21 cellular contexts compared by ENCODE assay signal in genomic region chr9:5610491-5610890, GRCh38.
"Had no signal": no experiment of that assay in that cellular context is flagged by ENCODE, and none has a peak within 500 bp of the region (broad histone marks: within the 10 kb centered on the region; RNA-seq: fewer than 3 reads in every experiment).

No MANE protein-coding gene starts in this region.

- FAIRE-seq: astrocyte, endothelial cell of umbilical vein had no signal

- H3K4me1 ChIP-seq: breast epithelium had no signal

- H3K27me3 ChIP-seq: breast epithelium had no signal

- H3K9me3 ChIP-seq: breast epithelium, left ventricle myocardium inferior had no signal

- H3K4me1 Mint-ChIP-seq: neural crest cell had no signal

- H3K4me3 ChIP-seq: breast epithelium, left ventricle myocardium inferior had no signal

- H3K27ac Mint-ChIP-seq: activated naive CD4-positive, alpha-beta T cell treated with anti-CD3 and anti-CD28 coated beads, Interleukin-2, amount 10 ng/mL, durations not matched to agents 7 days and 5 days; dendritic cell treated with granulocyte-macrophage colony-stimulating factor and Interleukin-4, amounts not matched to agents 40 ng/mL and 50 ng/mL, for 4 days; immature natural killer cell; progenitor cell of endocrine pancreas; stimulated activated naive CD8-positive, alpha-beta T cell treated with anti-CD3 and anti-CD28 coated beads, Interleukin-15, Interleukin-2, amounts not matched to agents 100 ng/mL and 50 ng/mL, for 24 hours; type B pancreatic cell had no signal

- H3K27ac ChIP-seq: breast epithelium had no signal

- H3K36me3 ChIP-seq: breast epithelium, left ventricle myocardium inferior had no signal

- DNase-seq: activated CD4-positive, CD25-positive, alpha-beta regulatory T cell treated with anti-CD3 and anti-CD28 coated beads, Interleukin-2, amount 50 U/mL, for 72 hours; activated CD8-positive, alpha-beta memory T cell treated with anti-CD3 and anti-CD28 coated beads for 24 hours; activated CD8-positive, alpha-beta memory T cell treated with anti-CD3 and anti-CD28 coated beads, Interleukin-2, amount 50 U/mL, for 48 hours; activated effector memory CD4-positive, alpha-beta T cell treated with Interleukin-2 at 50 U/mL for 16 hours; activated naive CD4-positive, alpha-beta T cell treated with anti-CD3 and anti-CD28 coated beads, Interleukin-2, amount 10 ng/mL, durations not matched to agents 7 days and 5 days; activated T-cell treated with anti-CD3 and anti-CD28 coated beads, Interleukin-2, amount 50 U/mL, for 48 hours; cerebellar nuclear complex; effector CD8-positive, alpha-beta T cell; immature natural killer cell; kidney glomerular epithelial cell; left ventricle myocardium inferior; stimulated activated CD4-positive, alpha-beta T cell treated with anti-CD3 and anti-CD28 coated beads, Interleukin-12 subunit alpha, Interleukin-12 subunit beta, amount 100 ng/mL, for 4 hours; stimulated activated CD4-positive, alpha-beta T cell treated with anti-CD3 and anti-CD28 coated beads, Interleukin-1b, Interleukin-23, amount 100 ng/mL, for 48 hours had no signal

- H3K9me3 Mint-ChIP-seq: activated naive CD4-positive, alpha-beta T cell treated with anti-CD3 and anti-CD28 coated beads, Interleukin-2, amount 10 ng/mL, durations not matched to agents 7 days and 5 days; dendritic cell treated with granulocyte-macrophage colony-stimulating factor and Interleukin-4, amounts not matched to agents 40 ng/mL and 50 ng/mL, for 4 days; immature natural killer cell; neural crest cell; type B pancreatic cell had no signal

- H3K36me3 Mint-ChIP-seq: immature natural killer cell, type B pancreatic cell had no signal

- H3K27me3 Mint-ChIP-seq: activated naive CD4-positive, alpha-beta T cell treated with anti-CD3 and anti-CD28 coated beads, Interleukin-2, amount 10 ng/mL, durations not matched to agents 7 days and 5 days; dendritic cell treated with granulocyte-macrophage colony-stimulating factor and Interleukin-4, amounts not matched to agents 40 ng/mL and 50 ng/mL, for 4 days; progenitor cell of endocrine pancreas; stimulated activated naive CD8-positive, alpha-beta T cell treated with anti-CD3 and anti-CD28 coated beads, Interleukin-15, Interleukin-2, amounts not matched to agents 100 ng/mL and 50 ng/mL, for 24 hours; type B pancreatic cell had no signal

- H3K4me3 Mint-ChIP-seq: activated naive CD4-positive, alpha-beta T cell treated with anti-CD3 and anti-CD28 coated beads, Interleukin-2, amount 10 ng/mL, durations not matched to agents 7 days and 5 days; dendritic cell treated with granulocyte-macrophage colony-stimulating factor and Interleukin-4, amounts not matched to agents 40 ng/mL and 50 ng/mL, for 4 days; neural crest cell; stimulated activated naive CD8-positive, alpha-beta T cell treated with anti-CD3 and anti-CD28 coated beads, Interleukin-15, Interleukin-2, amounts not matched to agents 100 ng/mL and 50 ng/mL, for 24 hours; type B pancreatic cell had no signal
